In genomic region chr12:65728348-65728912, GRCh38 we compare ENCODE assay signal across 14 cellular contexts.
DNase-seq lines count a peak whose midpoint lies in the region; ATAC-seq, FAIRE-seq and TF ChIP-seq lines count a peak whose summit lies in the region.
"Had no signal": no experiment of that assay in that cellular context is flagged by ENCODE, and none has a peak within 500 bp of the region (broad histone marks: within the 10 kb centered on the region; RNA-seq: fewer than 3 reads in every experiment).

No MANE protein-coding gene starts in this region.

- no peak for FAIRE-seq in RCC 7860 (lab: Jason Lieb, UNC)

- peak overlapping the region; percentile 82 for H2BK5ac ChIP-seq in neuronal stem cell (ENCODE audit: low read length)

- H2BK120ac ChIP-seq in neuronal stem cell (ENCODE audit: low read depth, low read length) = no peak overlapping the region

- H3F3A ChIP-seq in GM23248 (ENCODE audit: insufficient read depth) = no peaks in the 10 kb centered on the region

- no peak overlapping the region for H2BK12ac ChIP-seq in neuronal stem cell (ENCODE audit: low read length)

- no peak overlapping the region for H3K18ac ChIP-seq in neuronal stem cell (ENCODE audit: low read length)

- peak overlapping the region; percentile 68 for H3K4me3 ChIP-seq in GM23248
- peak overlapping the region; percentile 79 for H3K4me3 ChIP-seq in SK-N-MC
- H3K4me3 ChIP-seq in fibroblast of the aortic adventitia (ENCODE audit: low read depth, low read length) = peak overlapping the region; percentile 64
- peak overlapping the region in 1 of 2 donors; percentile 45 for H3K4me3 ChIP-seq in neuronal stem cell (ENCODE audit: low read length in 2 of 2)

- H3K4ac ChIP-seq in neuronal stem cell (ENCODE audit: low read length) = no peak overlapping the region

- WGBS in GM23248 (ENCODE audit: low coverage in 1 of 2, low lambda C conversion rate in 2 of 2, missing lambda C conversion rate in 2 of 2), 2 experiments = 36 to 43% methylated on average over 8 of the region's 8 CpGs
- no CpG with 5 or more reads among the region's 8 CpGs for WGBS in neuronal stem cell (ENCODE audit: extremely low coverage in 2 of 2, insufficient read length in 2 of 2, insufficient replicate concordance in 1 of 2), 2 donors

- H4K91ac ChIP-seq in neuronal stem cell (ENCODE audit: low read depth, low read length, poor library complexity) = no peak overlapping the region

- in situ Hi-C loops in GM23248 (cut with MboI) = no loop called here

- no peak for TF ChIP-seq CTCF in fibroblast of the aortic adventitia (IDR thresholded peaks at IDR 0.05; ENCODE audit: insufficient read depth, low read length)

- H3K27me3 ChIP-seq in GM23248 (replicated peaks; ENCODE audit: insufficient read depth) = peaks cover 14% of the 10 kb centered on the region
- peaks cover 0 to 22% (median 11%) of the 10 kb centered on the region in 3 experiments for H3K27me3 ChIP-seq in neuronal stem cell (ENCODE audit: control insufficient read depth in 3 of 3, insufficient read depth in 3 of 3, low read depth in 1 of 3, low read length in 3 of 3)

- H3K79me1 ChIP-seq in neuronal stem cell (ENCODE audit: low read depth, low read length) = no peaks in the 10 kb centered on the region

- H4K20me1 ChIP-seq in GM23248 (ENCODE audit: insufficient read depth) = no peaks in the 10 kb centered on the region

- H3K4me1 ChIP-seq in GM23248 (ENCODE audit: insufficient read depth) (peaks cover 6% of the 10 kb centered on the region; the same call in 1 of the 2 replicates), neuronal stem cell (ENCODE audit: control insufficient read depth in 2 of 2, insufficient read depth in 1 of 2, low read depth in 1 of 2, low read length in 2 of 2) (peaks cover 0 to 7% of the 10 kb centered on the region in 2 donors)

- H3K36me3 ChIP-seq in GM23248 (ENCODE audit: low read depth) = no peaks in the 10 kb centered on the region
- H3K36me3 ChIP-seq in SK-N-MC (ENCODE audit: insufficient read depth, low read length) = no peaks in the 10 kb centered on the region
- no peaks in the 10 kb centered on the region for H3K36me3 ChIP-seq in neuronal stem cell (replicated peaks in 1 of 2; ENCODE audit: control insufficient read depth in 2 of 2, insufficient read depth in 2 of 2, low read length in 2 of 2)

- no peak for ATAC-seq in GM19452 (IDR thresholded peaks at IDR 0.05; ENCODE audit: unreplicated experiment)
- ATAC-seq: natural killer cell had no signal

- H3K9ac ChIP-seq in GM23248 (no peak overlapping the region), SK-N-MC (ENCODE audit: insufficient read length) (peak overlapping the region; percentile 57), neuronal stem cell (ENCODE audit: low read depth, low read length, poor library complexity) (no peak overlapping the region)

- H2AK5ac ChIP-seq in neuronal stem cell (ENCODE audit: low read depth, low read length) = no peak overlapping the region

- H3K23ac ChIP-seq in neuronal stem cell (ENCODE audit: low read depth, low read length, poor library complexity) = no peak overlapping the region

- H3K27ac ChIP-seq in GM23248 (no peak overlapping the region), SK-N-MC (no peak overlapping the region), neuronal stem cell (replicated peaks; ENCODE audit: low read length) (no peak overlapping the region)

- DNase-seq in GM23248 (peak; percentile 1), SK-N-MC (ENCODE audit: low read depth, low spot score) (no peak), fibroblast of the aortic adventitia (ENCODE audit: low read depth) (no peak), neuronal stem cell (ENCODE audit: low spot score) (no peak), HK-2 (ENCODE audit: unreplicated experiment) (no peak), HUDEP-2 (lab: John Stamatoyannopoulos, UW; ENCODE audit: unreplicated experiment in 76 of 76) (no peak), RCC 7860 (ENCODE audit: low spot score) (no peak)
- DNase-seq: activated CD4-positive, alpha-beta memory T cell treated with anti-CD3 and anti-CD28 coated beads for 36 hours; activated naive CD4-positive, alpha-beta T cell treated with anti-CD3 and anti-CD28 coated beads, Interleukin-2, amount 10 ng/mL, durations not matched to agents 7 days and 5 days; effector CD4-positive, alpha-beta T cell; immature natural killer cell; natural killer cell; NCI-H2171 had no signal

- H2BK15ac ChIP-seq in neuronal stem cell (ENCODE audit: low read length) = no peak overlapping the region

- H2AFZ ChIP-seq in GM23248 (peak overlapping the region; percentile 76), neuronal stem cell (ENCODE audit: low read length) (peak overlapping the region; percentile 93)

- H3K9me3 ChIP-seq in GM23248 (ENCODE audit: low read depth) = no peaks in the 10 kb centered on the region
- H3K9me3 ChIP-seq in SK-N-MC (ENCODE audit: low read depth, low read length) = no peaks in the 10 kb centered on the region
- H3K9me3 ChIP-seq in neuronal stem cell (replicated peaks in 1 of 2; ENCODE audit: control insufficient read depth in 2 of 2, insufficient read depth in 1 of 2, low read depth in 1 of 2, low read length in 2 of 2) = peaks cover 0 to 3% of the 10 kb centered on the region in 2 donors

- H3K79me2 ChIP-seq in GM23248 (ENCODE audit: insufficient read depth) = no peaks in the 10 kb centered on the region

- H3K14ac ChIP-seq in neuronal stem cell (ENCODE audit: low read length) = no peak overlapping the region

- H4K8ac ChIP-seq in neuronal stem cell (ENCODE audit: low read depth, low read length) = no peak overlapping the region

- peak overlapping the region; percentile 76 for H3K4me2 ChIP-seq in GM23248 (ENCODE audit: unreplicated experiment)
- peak overlapping the region; percentile 86 for H3K4me2 ChIP-seq in neuronal stem cell (ENCODE audit: insufficient read depth, low read length, poor library complexity, severe bottlenecking)

- no peaks in the 10 kb centered on the region for H3K9me2 ChIP-seq in GM23248 (ENCODE audit: insufficient read depth)
